Comparison of ENCODE assay signal across 1 cellular context in genomic region chr4:77154761-77155499, GRCh38.
TF ChIP-seq lines count a peak whose summit lies in the region.

No MANE protein-coding gene starts in this region.

TF ChIP-seq in HepG2, 621 proteins besides CTCF, POLR2A, EP300 and RAD21 (continued from another document):
- TF ChIP-seq AGO2 (optimal IDR thresholded peaks at IDR 0.05; ENCODE audit: low read depth, low read length): no peak
- no peak for TF ChIP-seq ZNF792 (CRISPR knock-in tag; IDR thresholded peaks at IDR 0.05)
- no peak for TF ChIP-seq LRRFIP1 (CRISPR knock-in tag; conservative IDR thresholded peaks at IDR 0.05)
- TF ChIP-seq NONO (IDR thresholded peaks at IDR 0.05): no peak
- no peak for TF ChIP-seq NONO (CRISPR knock-in tag; conservative IDR thresholded peaks at IDR 0.05)
- TF ChIP-seq AKAP8 (CRISPR knock-in tag; IDR thresholded peaks at IDR 0.05): no peak
- TF ChIP-seq MATR3 (CRISPR knock-in tag; IDR thresholded peaks at IDR 0.05): no peak
- no peak for TF ChIP-seq HMGXB3 (CRISPR knock-in tag; IDR thresholded peaks at IDR 0.05; ENCODE audit: borderline replicate concordance)
- TF ChIP-seq ZKSCAN1 (IDR thresholded peaks at IDR 0.05; ENCODE audit: low read length): no peak
- TF ChIP-seq NAIF1 (CRISPR knock-in tag; IDR thresholded peaks at IDR 0.05; ENCODE audit: borderline replicate concordance): no peak
- no peak for TF ChIP-seq PRDM10 (CRISPR knock-in tag; IDR thresholded peaks at IDR 0.05; ENCODE audit: low read depth)
- no peak for TF ChIP-seq CBFB (CRISPR knock-in tag; IDR thresholded peaks at IDR 0.05)
- TF ChIP-seq MED8 (CRISPR knock-in tag; IDR thresholded peaks at IDR 0.05; ENCODE audit: insufficient replicate concordance): no peak
- TF ChIP-seq PCBP1 (IDR thresholded peaks at IDR 0.05; ENCODE audit: borderline replicate concordance, low read depth, low read length): no peak
